23 cellular contexts compared by ENCODE assay signal in the genomic region with DNA sequence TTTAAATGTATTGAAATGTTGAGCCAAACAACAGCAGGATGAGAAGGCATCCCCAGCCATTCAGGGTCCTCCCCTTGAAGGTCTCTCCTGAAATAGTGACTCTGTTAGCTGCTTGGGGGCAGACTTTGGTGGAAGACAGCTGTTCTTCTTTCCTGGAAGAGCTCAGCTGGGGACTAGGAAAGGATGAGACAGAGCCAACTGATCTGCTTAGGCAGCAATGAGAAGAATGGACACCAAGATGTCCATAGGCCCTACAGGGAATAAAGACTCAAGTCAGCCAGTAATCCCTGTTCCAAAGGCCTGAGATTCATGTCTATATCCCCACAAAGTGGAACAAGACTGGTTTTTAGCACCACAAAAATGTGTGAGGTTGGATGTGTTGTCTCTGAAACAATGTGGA.
"Had no signal": no experiment of that assay in that cellular context is flagged by ENCODE, and none has a peak within 500 bp of the region (broad histone marks: within the 10 kb centered on the region; RNA-seq: fewer than 3 reads in every experiment).

No MANE protein-coding gene starts in this region.

- FAIRE-seq: astrocyte had no signal

- H3K27me3 ChIP-seq: Peyer's patch had no signal

- H3K36me3 ChIP-seq: Peyer's patch had no signal

- H3K27ac ChIP-seq: Peyer's patch, RWPE1 had no signal

- H3K4me1 ChIP-seq: Peyer's patch had no signal

- DNase-seq: activated B cell treated with CpG ODN at 0.5 μM for 24 hours; activated CD4-positive, alpha-beta memory T cell treated with anti-CD3 and anti-CD28 coated beads for 36 hours; activated CD4-positive, alpha-beta T cell treated with anti-CD3 and anti-CD28 coated beads for 1 hour; activated CD4-positive, alpha-beta T cell treated with anti-CD3 and anti-CD28 coated beads, Interleukin-2, amount 10 ng/mL, durations not matched to agents 7 days and 5 days; activated CD8-positive, alpha-beta memory T cell treated with anti-CD3 and anti-CD28 coated beads for 24 hours; activated effector memory CD4-positive, alpha-beta T cell treated with anti-CD3 and anti-CD28 coated beads, Interleukin-2, amount 50 U/mL, for 16 hours; activated naive CD4-positive, alpha-beta T cell treated with Interleukin-2 at 50 U/mL for 16 hours; activated naive CD8-positive, alpha-beta T cell treated with anti-CD3 and anti-CD28 coated beads, Interleukin-2, amount 50 U/mL, for 24 hours; activated T-cell treated with anti-CD3 and anti-CD28 coated beads, Interleukin-2, amount 50 U/mL, for 4 hours; amygdala; KBM-7; NCI-H1092; NCI-H1417; NCI-H1694; NCI-H2029 treated with DMSO at 0.1 percent for 48 hours; NCI-H345; NCI-H510A; NCI-H526 treated with DMSO at 0.1 percent for 48 hours; Peyer's patch; SHP77 had no signal

- ATAC-seq: activated naive CD4-positive, alpha-beta T cell treated with anti-CD3 and anti-CD28 coated beads, Interleukin-2, amount 50 U/mL, for 72 hours; activated naive CD8-positive, alpha-beta T cell treated with anti-CD3 and anti-CD28 coated beads, Interleukin-2, amount 50 U/mL, for 24 hours; activated T-cell treated with anti-CD3 and anti-CD28 coated beads, Interleukin-2, amount 50 U/mL, for 4 hours had no signal

- H3K4me3 ChIP-seq: Peyer's patch had no signal

- H3K9me3 ChIP-seq: Peyer's patch had no signal
